In genomic region chr15:76987896-76988860, GRCh38 we compare ENCODE assay signal across 9 cellular contexts. TPM values are rescaled to one million over a fixed set of nuclear protein-coding genes. Genes with fewer than 3 reads are reported as not detected.
DNase-seq lines count a peak whose midpoint lies in the region; ATAC-seq and TF ChIP-seq lines count a peak whose summit lies in the region.
"Had no signal": no experiment of that assay in that cellular context is flagged by ENCODE, and none has a peak within 500 bp of the region (broad histone marks: within the 10 kb centered on the region; RNA-seq: fewer than 3 reads in every experiment).

No MANE protein-coding gene starts in this region.

- no peak overlapping the region for H2AFZ ChIP-seq in mammary epithelial cell (ENCODE audit: low read depth, low read length)

- H2BK120ac ChIP-seq in mesendoderm (ENCODE audit: low read depth, low read length): no peak overlapping the region

- H3K4me3 Mint-ChIP-seq in activated CD8-positive, alpha-beta T cell treated with anti-CD3 and anti-CD28 coated beads for 36 hours: peak overlapping the region; percentile 59

- H3K79me2 ChIP-seq in mesendoderm (ENCODE audit: control insufficient read depth, insufficient read depth, low read length): no peaks in the 10 kb centered on the region
- H3K79me2 ChIP-seq in mammary epithelial cell (ENCODE audit: insufficient read depth, low read length): no peaks in the 10 kb centered on the region

- H3K27ac ChIP-seq in mesendoderm (ENCODE audit: low read depth, low read length) (no peak overlapping the region), mammary epithelial cell (ENCODE audit: insufficient read depth, low read depth, low read length) (no peak overlapping the region)

- CTCF ChIA-PET in activated CD8-positive, alpha-beta T cell treated with anti-CD3 and anti-CD28 coated beads for 36 hours (lab: Charles Lee): interaction anchor here (0.6 to 5.0 kb wide), 12 partner anchors 8 to 35 kb away, joined by 3 to 38 read pairs (median 4); no protein-coding TSS in a partner anchor
- CTCF ChIA-PET in mammary epithelial cell (lab: Charles Lee; ENCODE audit: low non-redundant PET): no interaction called here

- H3K4me2 ChIP-seq in mesendoderm (ENCODE audit: low read length) (no peak overlapping the region), mammary epithelial cell (ENCODE audit: insufficient read depth, low read depth, low read length) (no peak overlapping the region)

- no peak for TF ChIP-seq CTCF in activated CD8-positive, alpha-beta T cell treated with anti-CD3 and anti-CD28 coated beads for 36 hours (IDR thresholded peaks at IDR 0.05)
- TF ChIP-seq CTCF in mammary epithelial cell (conservative IDR thresholded peaks at IDR 0.05 in 1 of 2, IDR thresholded peaks at IDR 0.05 in 1 of 2; ENCODE audit: extremely low read depth in 1 of 2, insufficient read depth in 1 of 2, low read depth in 1 of 2, low read length in 2 of 2): no peak

- H2AK5ac ChIP-seq in mesendoderm (ENCODE audit: low read length): no peak overlapping the region

- H3K4me3 ChIP-seq in mesendoderm (ENCODE audit: low read length): no peak overlapping the region
- no peak overlapping the region for H3K4me3 ChIP-seq in mammary epithelial cell (replicated peaks in 1 of 3; ENCODE audit: insufficient read depth in 1 of 3, low read depth in 2 of 3, low read length in 3 of 3)
- H3K4me3 ChIP-seq: thoracic aorta had no signal

- no peaks in the 10 kb centered on the region for H3K36me3 ChIP-seq in mesendoderm (ENCODE audit: control insufficient read depth, insufficient read depth, low read length)
- H3K36me3 ChIP-seq in mammary epithelial cell (ENCODE audit: insufficient read depth, low read length): no peaks in the 10 kb centered on the region
- H3K36me3 ChIP-seq: thoracic aorta had no signal

- H3K56ac ChIP-seq in mesendoderm (ENCODE audit: low read length): no peak overlapping the region

- H3K4me1 ChIP-seq in mesendoderm (ENCODE audit: control insufficient read depth, low read depth, low read length): peaks cover 6% of the 10 kb centered on the region
- no peaks in the 10 kb centered on the region for H3K4me1 ChIP-seq in mammary epithelial cell (ENCODE audit: insufficient read depth, low read length)

- peaks cover 49% of the 10 kb centered on the region for H3K4me1 Mint-ChIP-seq in activated CD8-positive, alpha-beta T cell treated with anti-CD3 and anti-CD28 coated beads for 36 hours (ENCODE audit: low read depth)

- peak; percentile 80 for ATAC-seq in HG03354 (IDR thresholded peaks at IDR 0.05; ENCODE audit: poor library complexity, severe bottlenecking, unreplicated experiment)
- ATAC-seq in activated CD8-positive, alpha-beta T cell treated with anti-CD3 and anti-CD28 coated beads for 36 hours: peak; percentile 89

- POLR2A ChIA-PET in activated CD8-positive, alpha-beta T cell treated with anti-CD3 and anti-CD28 coated beads for 36 hours (lab: Charles Lee): interaction anchor here (1.1 to 3.2 kb wide), 12 partner anchors 9 to 83 kb away, joined by 3 to 17 read pairs (median 6); partner anchors contain the start of gene SCAPER

- no peaks in the 10 kb centered on the region for H3K27me3 Mint-ChIP-seq in activated CD8-positive, alpha-beta T cell treated with anti-CD3 and anti-CD28 coated beads for 36 hours

- H3K79me1 ChIP-seq in mesendoderm (ENCODE audit: low read length): no peaks in the 10 kb centered on the region

- dilution Hi-C loops in mammary epithelial cell (cut with HindIII; ENCODE audit: low sequenced_read_pairs): no loop called here

- H3K9ac ChIP-seq in mesendoderm (ENCODE audit: low read length) (no peak overlapping the region), mammary epithelial cell (ENCODE audit: insufficient read depth, low read length) (no peak overlapping the region)

- no CpG with 5 or more reads among the region's 11 CpGs for WGBS in mesendoderm (ENCODE audit: extremely low coverage, insufficient coverage, low lambda C conversion rate)
- WGBS in mammary epithelial cell (ENCODE audit: low coverage, missing lambda C conversion rate): 93% methylated on average over 6 of the region's 11 CpGs

- no peaks in the 10 kb centered on the region for H3K9me3 ChIP-seq in mammary epithelial cell (replicated peaks; ENCODE audit: insufficient read depth, low read length)
- H3K9me3 ChIP-seq: thoracic aorta had no signal

- no peaks in the 10 kb centered on the region for H4K20me1 ChIP-seq in mammary epithelial cell (ENCODE audit: insufficient read depth, low read length)

- in situ Hi-C loops in mammary epithelial cell (cut with MboI; ENCODE audit: low sequenced_read_pairs in 2 of 2): no loop called here

- intact Hi-C loops in activated CD8-positive, alpha-beta T cell treated with anti-CD3 and anti-CD28 coated beads for 36 hours (cut with micrococcal nuclease): loop anchor here (5.0 kb wide), 1 partner anchor 34 kb away; no protein-coding TSS in a partner anchor
- intact Hi-C loops in mammary epithelial cell (cut with micrococcal nuclease): no loop called here

- no TSS peak for BruUV-seq in mammary epithelial cell (replicated peaks; lab: Mats Ljungman, UMichigan)

- H2BK15ac ChIP-seq in mesendoderm (replicated peaks; ENCODE audit: low read depth): no peak overlapping the region

- no peak overlapping the region for H4K5ac ChIP-seq in mesendoderm (ENCODE audit: low read length)

- H3K4ac ChIP-seq in mesendoderm (ENCODE audit: low read depth, low read length): no peak overlapping the region

- H2BK5ac ChIP-seq in mesendoderm (ENCODE audit: low read length): no peak overlapping the region

- H3K27me3 ChIP-seq in mesendoderm (ENCODE audit: insufficient read depth, low read length, poor library complexity) (no peaks in the 10 kb centered on the region), mammary epithelial cell (ENCODE audit: insufficient read depth, low read length) (peaks cover 2% of the 10 kb centered on the region)

- H4K8ac ChIP-seq in mesendoderm (ENCODE audit: low read depth, low read length): no peak overlapping the region

- peak overlapping the region; percentile 100 for H3K27ac Mint-ChIP-seq in activated CD8-positive, alpha-beta T cell treated with anti-CD3 and anti-CD28 coated beads for 36 hours

- DNase-seq in activated effector memory CD4-positive, alpha-beta T cell treated with anti-CD3 and anti-CD28 coated beads, Interleukin-2, amount 50 U/mL, for 16 hours: peak; percentile 85
- DNase-seq in activated effector memory CD4-positive, alpha-beta T cell treated with Interleukin-2 at 50 U/mL for 16 hours: no peak
- peak; percentile 91 for DNase-seq in activated CD8-positive, alpha-beta T cell treated with anti-CD3 and anti-CD28 coated beads for 36 hours
- DNase-seq in mesendoderm (peak; percentile 46), ecto neural progenitor cell (ENCODE audit: low spot score) (no peak), HuH-7.5 (ENCODE audit: low spot score) (no peak), mammary epithelial cell (no peak)

- H3K18ac ChIP-seq in mesendoderm (ENCODE audit: low read length): no peak overlapping the region

- no peaks in the 10 kb centered on the region for H3K9me3 Mint-ChIP-seq in activated CD8-positive, alpha-beta T cell treated with anti-CD3 and anti-CD28 coated beads for 36 hours

- H3K36me3 Mint-ChIP-seq in activated CD8-positive, alpha-beta T cell treated with anti-CD3 and anti-CD28 coated beads for 36 hours (ENCODE audit: low read depth): no peaks in the 10 kb centered on the region

- no peak overlapping the region for H3K23ac ChIP-seq in mesendoderm (ENCODE audit: low read length)

RNA-seq across cellular contexts. Expression of gene PSTPIP1, which starts 6.7 kb away (rescaled TPM):
- total RNA-seq in activated CD8-positive, alpha-beta T cell treated with anti-CD3 and anti-CD28 coated beads for 36 hours: 100 to 1,000 TPM; 113 to 121 TPM
- 0.14 TPM for polyA plus RNA-seq in mesendoderm (2013, experiment 1 of 2)
- 0.38 TPM for polyA plus RNA-seq in mesendoderm (2013, experiment 2 of 2)
- 1 to 10 TPM in 1 of 2 donors, under 1 TPM in 1; 0.67 to 3.5 TPM for total RNA-seq in mammary epithelial cell
- polyA plus RNA-seq in mammary epithelial cell: 2.1 TPM
- polyA minus RNA-seq in mammary epithelial cell: 3.3 TPM

RNA-seq across cellular contexts. Expression of gene RCN2, which starts 56.6 kb away (rescaled TPM):
- total RNA-seq in activated CD8-positive, alpha-beta T cell treated with anti-CD3 and anti-CD28 coated beads for 36 hours: 10 to 100 TPM; 21.8 to 21.9 TPM
- polyA plus RNA-seq in mesendoderm (2013, experiment 1 of 2): 122 TPM
- 122 TPM for polyA plus RNA-seq in mesendoderm (2013, experiment 2 of 2)
- 10 to 100 TPM; 47.0 to 51.3 TPM for total RNA-seq in mammary epithelial cell
- polyA plus RNA-seq in mammary epithelial cell: 35.5 TPM
- 5.1 TPM for polyA minus RNA-seq in mammary epithelial cell

Comparison
In these comparisons a context has a peak if more than half of its experiments do, and no peak if none do; other contexts are left out.
1. DNase-seq: peak in activated effector memory CD4-positive, alpha-beta T cell treated with anti-CD3 and anti-CD28 coated beads, Interleukin-2, amount 50 U/mL, for 16 hours (single experiment), activated CD8-positive, alpha-beta T cell treated with anti-CD3 and anti-CD28 coated beads for 36 hours (single experiment) and mesendoderm (single experiment); none in activated effector memory CD4-positive, alpha-beta T cell treated with Interleukin-2 at 50 U/mL for 16 hours (single experiment), ecto neural progenitor cell (single experiment), HuH-7.5 (single experiment) and mammary epithelial cell (single experiment).
2. RNA of gene PSTPIP1, which starts 6.7 kb away (total RNA-seq): 113 to 121 TPM in activated CD8-positive, alpha-beta T cell treated with anti-CD3 and anti-CD28 coated beads for 36 hours; 0.67 to 3.5 TPM in mammary epithelial cell; every median in the first group is over 10 times any median in the second.